In genomic region chr16:57757326-57757786, GRCh38 we compare ENCODE assay signal across 8 cellular contexts. TPM values are rescaled to one million over a fixed set of nuclear protein-coding genes. Genes with fewer than 3 reads are reported as not detected.
DNase-seq lines count a peak whose midpoint lies in the region; ATAC-seq and TF ChIP-seq lines count a peak whose summit lies in the region.

No MANE protein-coding gene starts in this region.

- peak; percentile 91 for TF ChIP-seq CTCF in HEK293 (tag by site-specific recombination; IDR thresholded peaks at IDR 0.05)

- DNase-seq in NCI-H510A treated with DMSO at 0.1 percent for 48 hours (lab: John Stamatoyannopoulos, UW) (peak; percentile 69), NCI-H510A (lab: John Stamatoyannopoulos, UW) (no peak), NAMALWA (ENCODE audit: low spot score) (peak; percentile 87), caudate nucleus (lab: John Stamatoyannopoulos, UW) (peak in 60 of 61 donors; percentile 11 to 87 (median 64)), left lobe of liver (ENCODE audit: low spot score) (peak; percentile 89)
- peak; percentile 95 for DNase-seq in activated CD4-positive, CD25-positive, alpha-beta regulatory T cell treated with anti-CD3 and anti-CD28 coated beads, Interleukin-2, amount 50 U/mL, for 72 hours
- peak; percentile 80 to 93 for DNase-seq in stimulated activated CD4-positive, alpha-beta T cell treated with anti-CD3 and anti-CD28 coated beads, Interleukin-4, amount 100 ng/mL, for 48 hours (ENCODE audit: low read depth in 2 of 2)

- POLR2A ChIA-PET in HEK293 (lab: Yijun Ruan, JAX): no interaction called here

- ATAC-seq in left lobe of liver: peak; percentile 90

- no peaks in the 10 kb centered on the region for H3K4me1 ChIP-seq in HEK293 (ENCODE audit: control insufficient read depth, insufficient read depth, low read length)

- CTCF ChIA-PET in HEK293 (lab: Yijun Ruan, JAX): interaction anchor here (0.6 to 3.3 kb wide), 21 partner anchors 11 to 364 kb away, joined by 3 to 20 read pairs (median 3); no protein-coding TSS in a partner anchor

- H3K36me3 ChIP-seq in HEK293 (ENCODE audit: control insufficient read depth in 2 of 2, insufficient read depth in 1 of 2, low read length in 2 of 2): peaks cover 0 to 76% of the 10 kb centered on the region in 2 experiments; a peak in 1 of 3 replicates

- H3K9me3 ChIP-seq in HEK293 (ENCODE audit: control insufficient read depth, insufficient read depth, low read depth, low read length): no peaks in the 10 kb centered on the region

- H3K27ac ChIP-seq in HEK293 (ENCODE audit: extremely low read depth, low read depth, low read length) (no peak overlapping the region), caudate nucleus (ENCODE audit: low read depth, low read length) (no peak overlapping the region)

- H3K4me3 ChIP-seq in HEK293 (ENCODE audit: low read depth, low read length): no peak overlapping the region

TF ChIP-seq in HEK293, 187 proteins besides CTCF, POLR2A, EP300 and RAD21 (continues in another document):
- TF ChIP-seq ZBTB44 (tag by site-specific recombination; IDR thresholded peaks at IDR 0.05) (no peak), ZIC2 (tag by site-specific recombination; IDR thresholded peaks at IDR 0.05) (no peak), ZBTB6 (tag by site-specific recombination; IDR thresholded peaks at IDR 0.05) (no peak), ZNF596 (tag by site-specific recombination; IDR thresholded peaks at IDR 0.05) (no peak), ZNF623 (tag by site-specific recombination; IDR thresholded peaks at IDR 0.05) (no peak), ZNF148 (tag by site-specific recombination; IDR thresholded peaks at IDR 0.05; ENCODE audit: borderline replicate concordance) (no peak), IKZF3 (tag by site-specific recombination; IDR thresholded peaks at IDR 0.05) (no peak), ZNF140 (tag by site-specific recombination; IDR thresholded peaks at IDR 0.05) (no peak), ZXDB (tag by site-specific recombination; IDR thresholded peaks at IDR 0.05) (no peak), ZBTB48 (tag by site-specific recombination; IDR thresholded peaks at IDR 0.05) (no peak), ZBTB21 (tag by site-specific recombination; IDR thresholded peaks at IDR 0.05) (no peak), ZNF791 (tag by site-specific recombination; IDR thresholded peaks at IDR 0.05) (no peak), ZNF138 (tag by site-specific recombination; IDR thresholded peaks at IDR 0.05; ENCODE audit: borderline replicate concordance) (no peak), ZNF112 (tag by site-specific recombination; IDR thresholded peaks at IDR 0.05) (no peak), ZNF600 (tag by site-specific recombination; IDR thresholded peaks at IDR 0.05) (peak; percentile 76), KLF10 (tag by site-specific recombination; IDR thresholded peaks at IDR 0.05) (peak; percentile 72), ZNF654 (tag by site-specific recombination; IDR thresholded peaks at IDR 0.05; ENCODE audit: low read depth) (peak; percentile 59), ZNF701 (tag by site-specific recombination; IDR thresholded peaks at IDR 0.05) (no peak)
- TF ChIP-seq, protein P1, sequence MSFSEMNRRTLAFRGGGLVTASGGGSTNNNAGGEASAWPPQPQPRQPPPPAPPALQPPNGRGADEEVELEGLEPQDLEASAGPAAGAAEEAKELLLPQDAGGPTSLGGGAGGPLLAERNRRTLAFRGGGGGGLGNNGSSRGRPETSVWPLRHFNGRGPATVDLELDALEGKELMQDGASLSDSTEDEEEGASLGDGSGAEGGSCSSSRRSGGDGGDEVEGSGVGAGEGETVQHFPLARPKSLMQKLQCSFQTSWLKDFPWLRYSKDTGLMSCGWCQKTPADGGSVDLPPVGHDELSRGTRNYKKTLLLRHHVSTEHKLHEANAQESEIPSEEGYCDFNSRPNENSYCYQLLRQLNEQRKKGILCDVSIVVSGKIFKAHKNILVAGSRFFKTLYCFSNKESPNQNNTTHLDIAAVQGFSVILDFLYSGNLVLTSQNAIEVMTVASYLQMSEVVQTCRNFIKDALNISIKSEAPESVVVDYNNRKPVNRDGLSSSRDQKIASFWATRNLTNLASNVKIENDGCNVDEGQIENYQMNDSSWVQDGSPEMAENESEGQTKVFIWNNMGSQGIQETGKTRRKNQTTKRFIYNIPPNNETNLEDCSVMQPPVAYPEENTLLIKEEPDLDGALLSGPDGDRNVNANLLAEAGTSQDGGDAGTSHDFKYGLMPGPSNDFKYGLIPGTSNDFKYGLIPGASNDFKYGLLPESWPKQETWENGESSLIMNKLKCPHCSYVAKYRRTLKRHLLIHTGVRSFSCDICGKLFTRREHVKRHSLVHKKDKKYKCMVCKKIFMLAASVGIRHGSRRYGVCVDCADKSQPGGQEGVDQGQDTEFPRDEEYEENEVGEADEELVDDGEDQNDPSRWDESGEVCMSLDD (tag by site-specific recombination; IDR thresholded peaks at IDR 0.05): no peak
- TF ChIP-seq, protein P2, sequence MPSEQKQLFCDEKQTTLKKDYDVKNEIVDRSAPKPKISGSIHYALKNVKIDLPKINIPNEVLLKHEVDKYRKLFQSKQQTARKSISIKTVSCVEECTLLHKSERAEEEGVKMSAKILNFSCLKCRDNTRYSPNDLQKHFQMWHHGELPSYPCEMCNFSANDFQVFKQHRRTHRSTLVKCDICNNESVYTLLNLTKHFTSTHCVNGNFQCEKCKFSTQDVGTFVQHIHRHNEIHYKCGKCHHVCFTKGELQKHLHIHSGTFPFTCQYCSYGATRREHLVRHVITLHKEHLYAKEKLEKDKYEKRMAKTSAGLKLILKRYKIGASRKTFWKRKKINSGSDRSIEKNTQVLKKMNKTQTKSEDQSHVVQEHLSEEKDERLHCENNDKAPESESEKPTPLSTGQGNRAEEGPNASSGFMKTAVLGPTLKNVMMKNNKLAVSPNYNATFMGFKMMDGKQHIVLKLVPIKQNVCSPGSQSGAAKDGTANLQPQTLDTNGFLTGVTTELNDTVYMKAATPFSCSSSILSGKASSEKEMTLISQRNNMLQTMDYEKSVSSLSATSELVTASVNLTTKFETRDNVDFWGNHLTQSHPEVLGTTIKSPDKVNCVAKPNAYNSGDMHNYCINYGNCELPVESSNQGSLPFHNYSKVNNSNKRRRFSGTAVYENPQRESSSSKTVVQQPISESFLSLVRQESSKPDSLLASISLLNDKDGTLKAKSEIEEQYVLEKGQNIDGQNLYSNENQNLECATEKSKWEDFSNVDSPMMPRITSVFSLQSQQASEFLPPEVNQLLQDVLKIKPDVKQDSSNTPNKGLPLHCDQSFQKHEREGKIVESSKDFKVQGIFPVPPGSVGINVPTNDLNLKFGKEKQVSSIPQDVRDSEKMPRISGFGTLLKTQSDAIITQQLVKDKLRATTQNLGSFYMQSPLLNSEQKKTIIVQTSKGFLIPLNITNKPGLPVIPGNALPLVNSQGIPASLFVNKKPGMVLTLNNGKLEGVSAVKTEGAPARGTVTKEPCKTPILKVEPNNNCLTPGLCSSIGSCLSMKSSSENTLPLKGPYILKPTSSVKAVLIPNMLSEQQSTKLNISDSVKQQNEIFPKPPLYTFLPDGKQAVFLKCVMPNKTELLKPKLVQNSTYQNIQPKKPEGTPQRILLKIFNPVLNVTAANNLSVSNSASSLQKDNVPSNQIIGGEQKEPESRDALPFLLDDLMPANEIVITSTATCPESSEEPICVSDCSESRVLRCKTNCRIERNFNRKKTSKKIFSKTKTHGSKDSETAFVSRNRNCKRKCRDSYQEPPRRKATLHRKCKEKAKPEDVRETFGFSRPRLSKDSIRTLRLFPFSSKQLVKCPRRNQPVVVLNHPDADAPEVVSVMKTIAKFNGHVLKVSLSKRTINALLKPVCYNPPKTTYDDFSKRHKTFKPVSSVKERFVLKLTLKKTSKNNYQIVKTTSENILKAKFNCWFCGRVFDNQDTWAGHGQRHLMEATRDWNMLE (tag by site-specific recombination; conservative IDR thresholded peaks at IDR 0.05; ENCODE audit: low read depth): no peak

RNA-seq across cellular contexts. Expression of gene KATNB1, which starts 21.8 kb away (rescaled TPM):
- 8.7 TPM for total RNA-seq in left lobe of liver

RNA-seq across cellular contexts. Expression of gene KIFC3, which starts 44.9 kb away (rescaled TPM):
- 43.5 TPM for total RNA-seq in left lobe of liver
